8 cellular contexts compared by ENCODE assay signal in the genomic region with DNA sequence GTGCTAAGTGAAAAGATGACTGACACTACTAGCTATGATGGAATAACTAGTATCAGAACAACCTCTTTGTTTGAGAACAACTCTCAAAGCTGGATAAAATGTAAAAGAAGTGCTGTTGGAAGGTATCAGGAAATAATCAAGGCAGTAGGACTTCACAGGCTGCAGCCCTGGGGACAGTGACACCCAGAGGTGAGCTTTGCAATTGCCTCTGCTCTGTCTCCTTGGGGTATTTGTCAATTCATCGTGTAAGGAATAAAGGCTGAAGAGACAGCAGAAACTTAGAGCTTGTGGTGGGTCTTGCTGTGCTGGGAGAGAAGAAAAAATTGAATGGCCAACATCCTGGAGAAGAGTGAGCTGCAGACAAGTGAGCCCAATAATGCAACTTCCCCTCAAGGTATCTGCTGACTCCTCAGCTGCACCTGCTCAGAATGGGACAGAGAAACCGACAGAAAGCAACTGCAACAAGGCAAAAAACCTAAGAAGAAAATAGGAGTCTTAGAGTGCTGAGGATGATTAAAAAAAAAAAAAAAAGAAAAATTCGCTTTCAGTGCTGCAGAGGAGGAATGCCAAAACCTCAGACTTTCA.
DNase-seq lines count a peak whose midpoint lies in the region; ATAC-seq and TF ChIP-seq lines count a peak whose summit lies in the region.

No MANE protein-coding gene starts in this region.

- H3K4me3 ChIP-seq in LNCaP clone FGC (ENCODE audit: low read depth, low read length) (no peak overlapping the region), adipocyte (ENCODE audit: low read length) (no peak overlapping the region), lower lobe of right lung (no peak overlapping the region), gastrocnemius medialis (no peak overlapping the region)

- no peaks in the 10 kb centered on the region for H3K36me3 Mint-ChIP-seq in activated T-cell treated with anti-CD3 and anti-CD28 coated beads, Interleukin-2, amount 50 U/mL, for 72 hours (ENCODE audit: insufficient read depth in 2 of 2)
- H3K36me3 Mint-ChIP-seq in activated T-cell treated with anti-CD3 and anti-CD28 coated beads, Interleukin-2, amount 50 U/mL, for 24 hours (ENCODE audit: low read depth): no peaks in the 10 kb centered on the region

- intact Hi-C loops in lower lobe of right lung (cut with DNase I) (no loop called here), gastrocnemius medialis (cut with DNase I; ENCODE audit: low total_unique reads) (no loop called here)

- peaks cover 34% of the 10 kb centered on the region for H3K27me3 Mint-ChIP-seq in activated T-cell treated with anti-CD3 and anti-CD28 coated beads, Interleukin-2, amount 50 U/mL, for 72 hours (ENCODE audit: low read depth)
- H3K27me3 Mint-ChIP-seq in activated T-cell treated with anti-CD3 and anti-CD28 coated beads, Interleukin-2, amount 50 U/mL, for 24 hours: peaks cover 32% of the 10 kb centered on the region

- no peak overlapping the region for H3K4me3 Mint-ChIP-seq in activated T-cell treated with anti-CD3 and anti-CD28 coated beads, Interleukin-2, amount 50 U/mL, for 72 hours
- H3K4me3 Mint-ChIP-seq in activated T-cell treated with anti-CD3 and anti-CD28 coated beads, Interleukin-2, amount 50 U/mL, for 24 hours: no peak overlapping the region

- no peak overlapping the region for H3K9ac ChIP-seq in adipocyte (ENCODE audit: low read length)

- no peaks in the 10 kb centered on the region for H3K36me3 ChIP-seq in adipocyte (ENCODE audit: control insufficient read depth, insufficient read depth, low read length, severe bottlenecking)
- no peaks in the 10 kb centered on the region for H3K36me3 ChIP-seq in lower lobe of right lung
- H3K36me3 ChIP-seq in gastrocnemius medialis: no peaks in the 10 kb centered on the region

- H3K9me3 Mint-ChIP-seq in activated T-cell treated with anti-CD3 and anti-CD28 coated beads, Interleukin-2, amount 50 U/mL, for 72 hours: peaks cover 0 to 2% of the 10 kb centered on the region in 2 donors
- no peaks in the 10 kb centered on the region for H3K9me3 Mint-ChIP-seq in activated T-cell treated with anti-CD3 and anti-CD28 coated beads, Interleukin-2, amount 50 U/mL, for 24 hours

- no peaks in the 10 kb centered on the region for H3K4me1 Mint-ChIP-seq in activated T-cell treated with anti-CD3 and anti-CD28 coated beads, Interleukin-2, amount 50 U/mL, for 72 hours (ENCODE audit: low read depth)
- no peaks in the 10 kb centered on the region for H3K4me1 Mint-ChIP-seq in activated T-cell treated with anti-CD3 and anti-CD28 coated beads, Interleukin-2, amount 50 U/mL, for 24 hours (ENCODE audit: low read depth)

- in situ Hi-C loops in gastrocnemius medialis (cut with MboI; ENCODE audit: low sequenced_read_pairs in 4 of 4): no loop called here

- no peaks in the 10 kb centered on the region for H3K4me1 ChIP-seq in adipocyte (ENCODE audit: control insufficient read depth, insufficient read depth, low read length)
- H3K4me1 ChIP-seq in lower lobe of right lung: no peaks in the 10 kb centered on the region
- H3K4me1 ChIP-seq in gastrocnemius medialis: no peaks in the 10 kb centered on the region

- no peak for TF ChIP-seq POLR2A in gastrocnemius medialis (IDR thresholded peaks at IDR 0.05)

- ATAC-seq in activated T-cell treated with anti-CD3 and anti-CD28 coated beads, Interleukin-2, amount 50 U/mL, for 72 hours (replicated peaks in 1 of 2): peak in 1 of 2 donors; percentile 47
- ATAC-seq in GM21825 (IDR thresholded peaks at IDR 0.05; ENCODE audit: unreplicated experiment) (peak; percentile 60), lower lobe of right lung (no peak), gastrocnemius medialis (no peak)

- H3K27me3 ChIP-seq in adipocyte (replicated peaks; ENCODE audit: control insufficient read depth, insufficient read depth, low read length) (peaks cover 3% of the 10 kb centered on the region), lower lobe of right lung (ENCODE audit: low read depth) (peaks cover 4% of the 10 kb centered on the region), gastrocnemius medialis (no peaks in the 10 kb centered on the region)

- H3K9me3 ChIP-seq in adipocyte (ENCODE audit: control insufficient read depth, low read length) (no peaks in the 10 kb centered on the region), lower lobe of right lung (no peaks in the 10 kb centered on the region), gastrocnemius medialis (no peaks in the 10 kb centered on the region)

- H3K27ac Mint-ChIP-seq in activated T-cell treated with anti-CD3 and anti-CD28 coated beads, Interleukin-2, amount 50 U/mL, for 72 hours: no peak overlapping the region
- H3K27ac Mint-ChIP-seq in activated T-cell treated with anti-CD3 and anti-CD28 coated beads, Interleukin-2, amount 50 U/mL, for 24 hours: no peak overlapping the region

- peak; percentile 23 to 31 for DNase-seq in activated T-cell treated with anti-CD3 and anti-CD28 coated beads, Interleukin-2, amount 50 U/mL, for 72 hours
- no peak for DNase-seq in activated T-cell treated with anti-CD3 and anti-CD28 coated beads, Interleukin-2, amount 50 U/mL, for 24 hours
- DNase-seq in LNCaP clone FGC (ENCODE audit: low read depth): peak; percentile 7
- peak; percentile 4 for DNase-seq in adipocyte (ENCODE audit: low read depth)
- no peak for DNase-seq in lower lobe of right lung
- no peak for DNase-seq in gastrocnemius medialis
- DNase-seq in activated CD8-positive, alpha-beta memory T cell treated with anti-CD3 and anti-CD28 coated beads for 24 hours: no peak

- H3K27ac ChIP-seq in lower lobe of right lung (no peak overlapping the region), gastrocnemius medialis (no peak overlapping the region)

- peak; percentile 88 for TF ChIP-seq CTCF in LNCaP clone FGC (IDR thresholded peaks at IDR 0.05; ENCODE audit: control insufficient read depth, extremely low read depth, insufficient read depth)
- TF ChIP-seq CTCF in lower lobe of right lung (IDR thresholded peaks at IDR 0.05): peak; percentile 28
- TF ChIP-seq CTCF in gastrocnemius medialis (IDR thresholded peaks at IDR 0.05 in 4 of 5, conservative IDR thresholded peaks at IDR 0.05 in 1 of 5): no peak

Comparison
In these comparisons a context has a peak if more than half of its experiments do, and no peak if none do; other contexts are left out.
1. DNase-seq: peak in activated T-cell treated with anti-CD3 and anti-CD28 coated beads, Interleukin-2, amount 50 U/mL, for 72 hours (2 of 2), LNCaP clone FGC (single experiment) and adipocyte (single experiment); none in activated T-cell treated with anti-CD3 and anti-CD28 coated beads, Interleukin-2, amount 50 U/mL, for 24 hours (single experiment), lower lobe of right lung (single experiment), gastrocnemius medialis (0 of 2) and activated CD8-positive, alpha-beta memory T cell treated with anti-CD3 and anti-CD28 coated beads for 24 hours (single experiment).
2. CTCF ChIP-seq: peak in LNCaP clone FGC (single experiment) and lower lobe of right lung (single experiment); none in gastrocnemius medialis (0 of 5).